In genomic region chr1:228462560-228462959, GRCh38 we compare ENCODE assay signal across 22 cellular contexts. TPM values are rescaled to one million over a fixed set of nuclear protein-coding genes. Genes with fewer than 3 reads are reported as not detected.
A peak's percentile ranks its signal among the peaks of the same experiment; 100 is the strongest.
DNase-seq lines count a peak whose midpoint lies in the region; ATAC-seq and TF ChIP-seq lines count a peak whose summit lies in the region.
"Had no signal": no experiment of that assay in that cellular context is flagged by ENCODE, and none has a peak within 500 bp of the region (broad histone marks: within the 10 kb centered on the region; RNA-seq: fewer than 3 reads in every experiment).

No MANE protein-coding gene starts in this region.

- no peak overlapping the region for H3K4me2 ChIP-seq in GM23338

- no peaks in the 10 kb centered on the region for H3K79me2 ChIP-seq in GM23338 (replicated peaks; ENCODE audit: insufficient read depth)

- intact Hi-C loops in activated CD4-positive, alpha-beta T cell treated with anti-CD3 and anti-CD28 coated beads, Interleukin-2, amount 10 ng/mL, durations not matched to agents 24 days and 14 days (cut with micrococcal nuclease) = loop anchor here (5.0 kb wide), 1 partner anchor 1095 kb away; the partner anchor contains the start of gene ABCB10
- intact Hi-C loops in activated T-helper 2 cell treated with anti-CD3 and anti-CD28 coated beads, Interferon-gamma antibody, Interleukin-2, Interleukin-4, amounts not matched to agents 10 μg/mL and 5 μg/mL and 100 μg/mL, durations not matched to agents 14 hours and 24 hours and 36 hours (cut with micrococcal nuclease) = no loop called here

- H4K20me1 ChIP-seq in GM23338 (replicated peaks; ENCODE audit: insufficient read depth) = no peaks in the 10 kb centered on the region; the same call in none of the 2 replicates

- H3K27ac ChIP-seq in GM23338 (ENCODE audit: low read depth) = no peak overlapping the region
- H3K27ac ChIP-seq: breast epithelium, coronary artery, pancreas, sigmoid colon, testis had no signal

- H3K4me1 ChIP-seq in GM23338 (ENCODE audit: insufficient read depth) = peaks cover 17% of the 10 kb centered on the region
- H3K4me1 ChIP-seq: breast epithelium, pancreas had no signal

- no peaks in the 10 kb centered on the region for H3K36me3 ChIP-seq in GM23338 (ENCODE audit: insufficient read depth)
- H3K36me3 ChIP-seq: breast epithelium, pancreas, sigmoid colon had no signal

- H3K4me3 ChIP-seq in GM23338 = no peak overlapping the region
- H3K4me3 ChIP-seq: breast epithelium, coronary artery, pancreas, sigmoid colon, testis had no signal

- peaks cover 77% of the 10 kb centered on the region for H3K27me3 ChIP-seq in GM23338 (ENCODE audit: insufficient read depth)
- H3K27me3 ChIP-seq: testis had no signal

- peaks cover 3% of the 10 kb centered on the region for H3K27me3 Mint-ChIP-seq in activated CD4-positive, alpha-beta T cell treated with anti-CD3 and anti-CD28 coated beads, Interleukin-2, amount 10 ng/mL, durations not matched to agents 24 days and 14 days
- H3K27me3 Mint-ChIP-seq in GM23338 (ENCODE audit: insufficient read depth, low read depth, poor library complexity) (peaks cover 45% of the 10 kb centered on the region), nephron (ENCODE audit: low read depth) (peaks cover 33% of the 10 kb centered on the region)
- no peaks in the 10 kb centered on the region for H3K27me3 Mint-ChIP-seq in activated T-helper 2 cell treated with anti-CD3 and anti-CD28 coated beads, Interferon-gamma antibody, Interleukin-2, Interleukin-4, amounts not matched to agents 10 μg/mL and 5 μg/mL and 100 μg/mL, durations not matched to agents 14 hours and 24 hours and 36 hours (ENCODE audit: low read depth)

- no peaks in the 10 kb centered on the region for H3K9me3 Mint-ChIP-seq in activated CD4-positive, alpha-beta T cell treated with anti-CD3 and anti-CD28 coated beads, Interleukin-2, amount 10 ng/mL, durations not matched to agents 24 days and 14 days
- H3K9me3 Mint-ChIP-seq in GM23338 (peaks cover 2% of the 10 kb centered on the region; the same call in 1 of the 3 replicates), nephron (no peaks in the 10 kb centered on the region)
- H3K9me3 Mint-ChIP-seq in activated T-helper 2 cell treated with anti-CD3 and anti-CD28 coated beads, Interferon-gamma antibody, Interleukin-2, Interleukin-4, amounts not matched to agents 10 μg/mL and 5 μg/mL and 100 μg/mL, durations not matched to agents 14 hours and 24 hours and 36 hours = no peaks in the 10 kb centered on the region

- peak overlapping the region; percentile 88 for H3K27ac Mint-ChIP-seq in activated CD4-positive, alpha-beta T cell treated with anti-CD3 and anti-CD28 coated beads, Interleukin-2, amount 10 ng/mL, durations not matched to agents 24 days and 14 days
- H3K27ac Mint-ChIP-seq in GM23338 = no peak overlapping the region
- H3K27ac Mint-ChIP-seq in activated T-helper 2 cell treated with anti-CD3 and anti-CD28 coated beads, Interferon-gamma antibody, Interleukin-2, Interleukin-4, amounts not matched to agents 10 μg/mL and 5 μg/mL and 100 μg/mL, durations not matched to agents 14 hours and 24 hours and 36 hours = peak overlapping the region; percentile 87
- no peak overlapping the region for H3K27ac Mint-ChIP-seq in nephron

- H3K9me2 ChIP-seq in GM23338 (ENCODE audit: insufficient read depth) = no peaks in the 10 kb centered on the region

- TF ChIP-seq CTCF in GM23338 (conservative IDR thresholded peaks at IDR 0.05; ENCODE audit: low read depth in 2 of 2) (no peak), nephron (IDR thresholded peaks at IDR 0.05; ENCODE audit: unreplicated experiment in 3 of 3) (no peak)

- no peak overlapping the region for H2AFZ ChIP-seq in GM23338

- H3K4me3 Mint-ChIP-seq in activated CD4-positive, alpha-beta T cell treated with anti-CD3 and anti-CD28 coated beads, Interleukin-2, amount 10 ng/mL, durations not matched to agents 24 days and 14 days = peak overlapping the region; percentile 87
- peak overlapping the region; percentile 86 for H3K4me3 Mint-ChIP-seq in GM23338
- peak overlapping the region; percentile 82 for H3K4me3 Mint-ChIP-seq in activated T-helper 2 cell treated with anti-CD3 and anti-CD28 coated beads, Interferon-gamma antibody, Interleukin-2, Interleukin-4, amounts not matched to agents 10 μg/mL and 5 μg/mL and 100 μg/mL, durations not matched to agents 14 hours and 24 hours and 36 hours (ENCODE audit: low read depth)
- peak overlapping the region; percentile 86 to 90 (median 88) for H3K4me3 Mint-ChIP-seq in nephron

- H3K36me3 Mint-ChIP-seq in activated CD4-positive, alpha-beta T cell treated with anti-CD3 and anti-CD28 coated beads, Interleukin-2, amount 10 ng/mL, durations not matched to agents 24 days and 14 days (ENCODE audit: low read depth) = peaks cover 9% of the 10 kb centered on the region
- no peaks in the 10 kb centered on the region for H3K36me3 Mint-ChIP-seq in GM23338 (ENCODE audit: low read depth)
- H3K36me3 Mint-ChIP-seq in activated T-helper 2 cell treated with anti-CD3 and anti-CD28 coated beads, Interferon-gamma antibody, Interleukin-2, Interleukin-4, amounts not matched to agents 10 μg/mL and 5 μg/mL and 100 μg/mL, durations not matched to agents 14 hours and 24 hours and 36 hours (ENCODE audit: low read depth) = peaks cover 11% of the 10 kb centered on the region
- H3K36me3 Mint-ChIP-seq in nephron (ENCODE audit: low read depth) = no peaks in the 10 kb centered on the region

- H3F3A ChIP-seq in GM23338 (replicated peaks; ENCODE audit: low read depth) = 0 out of 2 replicates have a peak, but pooled peaks cover 3% of the 10 kb centered on the region

- peaks cover 59% of the 10 kb centered on the region for H3K4me1 Mint-ChIP-seq in activated CD4-positive, alpha-beta T cell treated with anti-CD3 and anti-CD28 coated beads, Interleukin-2, amount 10 ng/mL, durations not matched to agents 24 days and 14 days
- H3K4me1 Mint-ChIP-seq in GM23338 (peaks cover 20% of the 10 kb centered on the region), nephron (peaks cover 26% of the 10 kb centered on the region)
- peaks cover 59% of the 10 kb centered on the region for H3K4me1 Mint-ChIP-seq in activated T-helper 2 cell treated with anti-CD3 and anti-CD28 coated beads, Interferon-gamma antibody, Interleukin-2, Interleukin-4, amounts not matched to agents 10 μg/mL and 5 μg/mL and 100 μg/mL, durations not matched to agents 14 hours and 24 hours and 36 hours (ENCODE audit: low read depth)

- ATAC-seq in GM23338 = no peak
- no peak for ATAC-seq in HG02763 (IDR thresholded peaks at IDR 0.05; ENCODE audit: unreplicated experiment)
- ATAC-seq: A549, pancreas had no signal

- DNase-seq in activated CD4-positive, alpha-beta T cell treated with anti-CD3 and anti-CD28 coated beads, Interleukin-2, amount 10 ng/mL, durations not matched to agents 24 days and 14 days = no peak
- no peak for DNase-seq in activated CD4-positive, alpha-beta T cell treated with anti-CD3 and anti-CD28 coated beads, Interleukin-2, amount 50 U/mL, for 4 hours
- DNase-seq in GM23338 (ENCODE audit: low spot score) (no peak), GF-D8 (lab: John Stamatoyannopoulos, UW) (no peak), dermis blood vessel endothelial cell (no peak)
- no peak for DNase-seq in activated T-helper 2 cell treated with anti-CD3 and anti-CD28 coated beads, Interferon-gamma antibody, Interleukin-2, Interleukin-4, amounts not matched to agents 10 μg/mL and 5 μg/mL and 100 μg/mL, durations not matched to agents 14 hours and 24 hours and 36 hours (ENCODE audit: low spot score)
- DNase-seq: activated CD8-positive, alpha-beta memory T cell treated with anti-CD3 and anti-CD28 coated beads, Interleukin-2, amount 50 U/mL, for 48 hours; C1 segment of cervical spinal cord; NCI-H1105; NCI-H2081 treated with DMSO at 0.1 percent for 48 hours; NK-92 treated with Interleukin-12 subunit alpha and Interleukin-12 subunit beta, amount 100 ng/mL, for 24 hours; pancreas; T1000; testis had no signal

RNA-seq across cellular contexts. Expression of gene RNF187, which starts 24.6 kb away (rescaled TPM):
- total RNA-seq in activated CD4-positive, alpha-beta T cell treated with anti-CD3 and anti-CD28 coated beads, Interleukin-2, amount 10 ng/mL, durations not matched to agents 24 days and 14 days = 148 and 150 TPM in 2 replicates
- 55.3 and 59.3 TPM in 2 replicates for total RNA-seq in GM23338 (2014; rRNA removed; shearing (Covaris generic))
- polyA plus RNA-seq in GM23338 (2016; fragmentation: Nextera tagmentation; extraction: Ambion mirVana) = 24.8 and 28.7 TPM in 2 replicates
- 146 and 154 TPM in 2 replicates for total RNA-seq in activated T-helper 2 cell treated with anti-CD3 and anti-CD28 coated beads, Interferon-gamma antibody, Interleukin-2, Interleukin-4, amounts not matched to agents 10 μg/mL and 5 μg/mL and 100 μg/mL, durations not matched to agents 14 hours and 24 hours and 36 hours
- total RNA-seq in dermis blood vessel endothelial cell = 34.7 and 84.4 TPM in 2 replicates

RNA-seq across cellular contexts. Expression of gene TRIM17, which starts 45.9 kb away (rescaled TPM):
- 1.7 and 2.8 TPM in 2 replicates for total RNA-seq in activated CD4-positive, alpha-beta T cell treated with anti-CD3 and anti-CD28 coated beads, Interleukin-2, amount 10 ng/mL, durations not matched to agents 24 days and 14 days
- 1.1 and 1.4 TPM in 2 replicates for total RNA-seq in GM23338 (2014; rRNA removed; shearing (Covaris generic))
- polyA plus RNA-seq in GM23338 (2016; fragmentation: Nextera tagmentation; extraction: Ambion mirVana) = 0.86 and 1.4 TPM in 2 replicates
- total RNA-seq in activated T-helper 2 cell treated with anti-CD3 and anti-CD28 coated beads, Interferon-gamma antibody, Interleukin-2, Interleukin-4, amounts not matched to agents 10 μg/mL and 5 μg/mL and 100 μg/mL, durations not matched to agents 14 hours and 24 hours and 36 hours = 2.3 and 2.7 TPM in 2 replicates
- total RNA-seq in dermis blood vessel endothelial cell = not detected in 2 replicates
- total RNA-seq: NCI-H460, SK-MEL-5 had no signal
- polyA plus RNA-seq: A549 had no signal

RNA-seq across cellular contexts. Expression of gene TRIM11, which starts 55.9 kb away (rescaled TPM):
- 55.7 and 59.3 TPM in 2 replicates for total RNA-seq in activated CD4-positive, alpha-beta T cell treated with anti-CD3 and anti-CD28 coated beads, Interleukin-2, amount 10 ng/mL, durations not matched to agents 24 days and 14 days
- 37.2 and 41.2 TPM in 2 replicates for total RNA-seq in GM23338 (2014; rRNA removed; shearing (Covaris generic))
- polyA plus RNA-seq in GM23338 (2016; fragmentation: Nextera tagmentation; extraction: Ambion mirVana) = 16.2 and 17.5 TPM in 2 replicates
- 58.3 and 60.5 TPM in 2 replicates for total RNA-seq in activated T-helper 2 cell treated with anti-CD3 and anti-CD28 coated beads, Interferon-gamma antibody, Interleukin-2, Interleukin-4, amounts not matched to agents 10 μg/mL and 5 μg/mL and 100 μg/mL, durations not matched to agents 14 hours and 24 hours and 36 hours
- total RNA-seq in dermis blood vessel endothelial cell = 19.4 and 20.1 TPM in 2 replicates

Comparison
In these comparisons a context has a peak if more than half of its experiments do, and no peak if none do; other contexts are left out.
1. H3K27ac Mint-ChIP-seq: peak in activated CD4-positive, alpha-beta T cell treated with anti-CD3 and anti-CD28 coated beads, Interleukin-2, amount 10 ng/mL, durations not matched to agents 24 days and 14 days (single experiment) and activated T-helper 2 cell treated with anti-CD3 and anti-CD28 coated beads, Interferon-gamma antibody, Interleukin-2, Interleukin-4, amounts not matched to agents 10 μg/mL and 5 μg/mL and 100 μg/mL, durations not matched to agents 14 hours and 24 hours and 36 hours (single experiment); none in GM23338 (single experiment) and nephron (0 of 3).
2. Peak in every context shown above with its lines, with median percentiles within 50 percentile points of each other: H3K4me3 Mint-ChIP-seq.